Comparison of ENCODE assay signal across 8 cellular contexts in the genomic region with DNA sequence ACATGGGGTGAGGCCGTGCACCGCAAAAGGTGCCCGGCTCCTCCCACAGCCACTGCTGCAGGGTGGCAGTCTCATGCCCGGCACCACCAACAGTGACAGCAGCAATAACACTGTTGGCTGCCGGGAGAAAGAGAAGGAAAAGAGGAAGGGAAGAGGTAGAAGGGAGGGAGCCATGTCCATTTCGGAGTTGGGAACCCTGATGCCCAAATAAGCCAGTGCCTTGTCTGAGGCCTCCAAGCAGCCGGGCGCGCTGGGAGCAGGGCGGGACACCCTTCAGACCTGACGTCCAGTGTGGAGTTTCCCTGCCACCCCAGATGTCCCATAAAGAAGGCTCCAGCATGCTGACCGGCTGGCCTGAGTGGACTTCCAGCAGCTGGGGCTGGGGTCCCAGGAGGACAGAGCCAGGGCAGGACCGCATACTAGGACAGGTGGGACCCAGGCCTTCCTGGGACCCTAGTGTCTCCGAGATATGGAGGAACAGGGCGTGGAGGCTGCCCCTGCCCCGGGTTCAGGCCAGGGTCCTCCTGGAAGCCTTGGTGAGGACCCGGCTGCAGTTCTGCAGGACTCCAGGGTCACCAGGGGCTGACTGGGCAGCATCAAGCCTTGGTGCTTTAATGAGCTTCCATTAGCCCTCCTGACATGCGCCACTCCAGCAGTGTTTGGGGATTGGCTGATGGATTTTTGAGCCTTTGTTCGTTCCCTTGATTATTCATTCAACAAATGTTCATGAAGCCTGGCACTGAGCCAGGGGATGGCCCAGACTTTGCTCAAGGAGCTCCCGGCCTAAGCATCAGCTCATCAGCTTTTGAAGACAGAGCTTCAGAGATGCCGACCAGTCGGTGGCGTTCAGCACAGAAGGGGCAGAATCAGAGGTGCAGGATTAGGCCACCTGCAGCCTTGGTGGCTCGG.
DNase-seq lines count a peak whose midpoint lies in the region; ATAC-seq and TF ChIP-seq lines count a peak whose summit lies in the region.

No MANE protein-coding gene starts in this region.

- no peak for TF ChIP-seq CTCF in epithelial cell of esophagus (IDR thresholded peaks at IDR 0.05; ENCODE audit: insufficient read depth, low read depth, low read length, missing control alignments)

- H2BK5ac ChIP-seq in neuronal stem cell (ENCODE audit: low read length), result peak overlapping the region; percentile 9

- peak overlapping the region; percentile 58 for H2BK12ac ChIP-seq in neuronal stem cell (ENCODE audit: low read length)

- H4K8ac ChIP-seq in neuronal stem cell (ENCODE audit: low read depth, low read length), result no peak overlapping the region

- H3K4me1 ChIP-seq in neuronal stem cell (ENCODE audit: control insufficient read depth in 2 of 2, insufficient read depth in 1 of 2, low read depth in 1 of 2, low read length in 2 of 2), result peaks cover 27 to 60% of the 10 kb centered on the region in 2 donors

- DNase-seq in DMS 273 (lab: John Stamatoyannopoulos, UW; ENCODE audit: unreplicated experiment), result peak; percentile 41
- DNase-seq in DMS 273 treated with DMSO at 0.1 percent for 48 hours (lab: John Stamatoyannopoulos, UW), result no peak
- DNase-seq in NCI-H69 (lab: John Stamatoyannopoulos, UW), result peak; percentile 57
- DNase-seq in epithelial cell of esophagus (ENCODE audit: low read depth), result peak; percentile 67
- no peak for DNase-seq in neuronal stem cell (ENCODE audit: low spot score)
- DNase-seq in NCI-H1105 treated with DMSO at 0.1 percent for 48 hours (lab: John Stamatoyannopoulos, UW), result no peak
- DNase-seq in stimulated activated naive CD4-positive, alpha-beta T cell (lab: John Stamatoyannopoulos, UW), result no peak

- peak overlapping the region; percentile 62 for H2BK15ac ChIP-seq in neuronal stem cell (ENCODE audit: low read length)

- no peak overlapping the region for H3K4me2 ChIP-seq in neuronal stem cell (ENCODE audit: insufficient read depth, low read length, poor library complexity, severe bottlenecking)

- H3K23ac ChIP-seq in neuronal stem cell (ENCODE audit: low read depth, low read length, poor library complexity), result peak overlapping the region; percentile 68

- no peak overlapping the region for H3K9ac ChIP-seq in neuronal stem cell (ENCODE audit: low read depth, low read length, poor library complexity)

- H3K18ac ChIP-seq in neuronal stem cell (ENCODE audit: low read length), result peak overlapping the region; percentile 93

- H2AFZ ChIP-seq in neuronal stem cell (ENCODE audit: low read length), result peak overlapping the region; percentile 70

- no peak for ATAC-seq in HG02852 (IDR thresholded peaks at IDR 0.05; ENCODE audit: unreplicated experiment)

- no peak overlapping the region for H3K14ac ChIP-seq in neuronal stem cell (ENCODE audit: low read length)

- H4K91ac ChIP-seq in neuronal stem cell (ENCODE audit: low read depth, low read length, poor library complexity), result no peak overlapping the region

- H3K4ac ChIP-seq in neuronal stem cell (ENCODE audit: low read length), result no peak overlapping the region

- H3K4me3 ChIP-seq in epithelial cell of esophagus (ENCODE audit: low read length) (no peak overlapping the region), neuronal stem cell (ENCODE audit: low read length in 2 of 2) (peak overlapping the region; percentile 7 to 32)

- H3K79me1 ChIP-seq in neuronal stem cell (ENCODE audit: low read depth, low read length), result no peaks in the 10 kb centered on the region

- H2BK120ac ChIP-seq in neuronal stem cell (ENCODE audit: low read depth, low read length), result no peak overlapping the region

- H3K27ac ChIP-seq in neuronal stem cell (replicated peaks; ENCODE audit: low read length), result no peak overlapping the region

- no CpG with 5 or more reads among the region's 24 CpGs for WGBS in neuronal stem cell (ENCODE audit: extremely low coverage in 2 of 2, insufficient read length in 2 of 2, insufficient replicate concordance in 1 of 2), 2 donors

- H3K27me3 ChIP-seq in neuronal stem cell (ENCODE audit: control insufficient read depth in 3 of 3, insufficient read depth in 3 of 3, low read depth in 1 of 3, low read length in 3 of 3), result peaks cover 0 to 28% (median 0%) of the 10 kb centered on the region in 3 experiments

- peaks cover 0 to 2% of the 10 kb centered on the region in 2 donors for H3K9me3 ChIP-seq in neuronal stem cell (replicated peaks in 1 of 2; ENCODE audit: control insufficient read depth in 2 of 2, insufficient read depth in 1 of 2, low read depth in 1 of 2, low read length in 2 of 2)

- H2AK5ac ChIP-seq in neuronal stem cell (ENCODE audit: low read depth, low read length), result peak overlapping the region; percentile 96

- H3K36me3 ChIP-seq in neuronal stem cell (replicated peaks in 1 of 2; ENCODE audit: control insufficient read depth in 2 of 2, insufficient read depth in 2 of 2, low read length in 2 of 2), result no peaks in the 10 kb centered on the region

Comparison
In these comparisons a context has a peak if more than half of its experiments do, and no peak if none do; other contexts are left out.
1. DNase-seq: peak in DMS 273 (single experiment), NCI-H69 (single experiment) and epithelial cell of esophagus (single experiment); none in DMS 273 treated with DMSO at 0.1 percent for 48 hours (single experiment), neuronal stem cell (single experiment), NCI-H1105 treated with DMSO at 0.1 percent for 48 hours (single experiment) and stimulated activated naive CD4-positive, alpha-beta T cell (0 of 6).